Comparison of ENCODE assay signal across 16 cellular contexts in the genomic region with DNA sequence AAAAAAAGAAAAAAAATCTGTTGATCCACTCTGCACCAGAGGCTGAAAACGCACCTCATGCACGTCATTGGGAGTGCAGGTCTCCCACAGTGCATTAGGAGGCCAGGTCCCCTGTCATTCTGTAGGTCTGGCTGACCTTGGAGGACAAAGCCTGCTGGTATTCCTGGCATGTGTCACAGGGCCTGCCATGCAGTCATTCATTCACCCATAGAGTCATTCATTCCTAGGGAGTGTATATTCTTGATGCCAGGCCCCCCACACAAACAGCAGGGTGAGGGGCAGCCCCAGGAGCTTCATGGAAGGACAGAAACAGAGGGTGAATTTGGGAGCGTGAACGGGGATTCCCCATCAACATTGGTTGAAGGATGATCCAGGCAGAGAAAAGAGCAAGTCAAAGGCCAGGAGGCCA. TPM values are rescaled to one million over a fixed set of nuclear protein-coding genes. Genes with fewer than 3 reads are reported as not detected.
DNase-seq lines count a peak whose midpoint lies in the region; ATAC-seq and TF ChIP-seq lines count a peak whose summit lies in the region.
"Had no signal": no experiment of that assay in that cellular context is flagged by ENCODE, and none has a peak within 500 bp of the region (broad histone marks: within the 10 kb centered on the region; RNA-seq: fewer than 3 reads in every experiment).

No MANE protein-coding gene starts in this region.

- H3K27me3 Mint-ChIP-seq in T-helper 2 cell treated with Interferon-gamma antibody and Interleukin-4, amounts not matched to agents 5 μg/mL and 100 μg/mL, for 36 hours (ENCODE audit: low read depth), result peaks cover 13% of the 10 kb centered on the region
- H3K27me3 Mint-ChIP-seq in chondrocyte (ENCODE audit: low read depth) (no peaks in the 10 kb centered on the region), osteocyte (ENCODE audit: unreplicated experiment) (no peaks in the 10 kb centered on the region)

- intact Hi-C loops in sciatic nerve (cut with DNase I), result no loop called here

- H3K9me3 Mint-ChIP-seq in T-helper 2 cell treated with Interferon-gamma antibody and Interleukin-4, amounts not matched to agents 5 μg/mL and 100 μg/mL, for 36 hours, result no peaks in the 10 kb centered on the region
- no peaks in the 10 kb centered on the region for H3K9me3 Mint-ChIP-seq in chondrocyte (ENCODE audit: low read depth)
- H3K9me3 Mint-ChIP-seq in osteocyte (ENCODE audit: unreplicated experiment), result no peaks in the 10 kb centered on the region

- H3K36me3 ChIP-seq in HAP-1 (replicated peaks), result peaks cover 28% of the 10 kb centered on the region

- no peak for TF ChIP-seq CTCF in chondrocyte (IDR thresholded peaks at IDR 0.05)
- TF ChIP-seq CTCF in osteocyte (IDR thresholded peaks at IDR 0.05), result no peak

- H3K4me1 Mint-ChIP-seq in T-helper 2 cell treated with Interferon-gamma antibody and Interleukin-4, amounts not matched to agents 5 μg/mL and 100 μg/mL, for 36 hours (ENCODE audit: low read depth), result peaks cover 4% of the 10 kb centered on the region
- H3K4me1 Mint-ChIP-seq in chondrocyte (ENCODE audit: low read depth) (peaks cover 12% of the 10 kb centered on the region), osteocyte (ENCODE audit: unreplicated experiment) (peaks cover 6% of the 10 kb centered on the region)

- H3K27me3 ChIP-seq in HAP-1 (ENCODE audit: low read depth), result no peaks in the 10 kb centered on the region
- H3K27me3 ChIP-seq: hepatocyte had no signal

- no peaks in the 10 kb centered on the region for H3K36me3 Mint-ChIP-seq in T-helper 2 cell treated with Interferon-gamma antibody and Interleukin-4, amounts not matched to agents 5 μg/mL and 100 μg/mL, for 36 hours (ENCODE audit: low read depth)
- peaks cover 3% of the 10 kb centered on the region for H3K36me3 Mint-ChIP-seq in chondrocyte (ENCODE audit: low read depth)
- no peaks in the 10 kb centered on the region for H3K36me3 Mint-ChIP-seq in osteocyte (ENCODE audit: unreplicated experiment)

- ATAC-seq in sciatic nerve, result no peak
- no peak for ATAC-seq in HG02884 (IDR thresholded peaks at IDR 0.05; ENCODE audit: unreplicated experiment)

- in situ Hi-C loops in HAP-1 (cut with MboI; ENCODE audit: low sequenced_read_pairs), result no loop called here

- H3K4me3 ChIP-seq in HAP-1, result no peak overlapping the region
- H3K4me3 ChIP-seq: A549, hepatocyte, mucosa of descending colon, skin epidermis had no signal

- DNase-seq in T-helper 2 cell treated with Interferon-gamma antibody and Interleukin-4, amounts not matched to agents 5 μg/mL and 100 μg/mL, for 36 hours (ENCODE audit: low spot score), result no peak
- DNase-seq in T-helper 2 cell, result no peak
- DNase-seq in HuH-7 (ENCODE audit: low spot score), result peak; percentile 12
- peak; percentile 28 for DNase-seq in chondrocyte (ENCODE audit: low spot score)
- DNase-seq in sciatic nerve (ENCODE audit: low spot score), result peak; percentile 45
- no peak for DNase-seq in osteocyte (ENCODE audit: extremely low spot score, unreplicated experiment)
- no peak for DNase-seq in HAP-1 (ENCODE audit: low spot score in 2 of 2)
- DNase-seq: effector CD8-positive, alpha-beta T cell had no signal

- H3K9me3 ChIP-seq in HAP-1, result no peaks in the 10 kb centered on the region
- H3K9me3 ChIP-seq: A549, mucosa of descending colon had no signal

- peak overlapping the region; percentile 39 for H3K4me3 Mint-ChIP-seq in T-helper 2 cell treated with Interferon-gamma antibody and Interleukin-4, amounts not matched to agents 5 μg/mL and 100 μg/mL, for 36 hours
- H3K4me3 Mint-ChIP-seq in chondrocyte (ENCODE audit: unreplicated experiment) (no peak overlapping the region), osteocyte (ENCODE audit: unreplicated experiment) (no peak overlapping the region)

- H3K4me1 ChIP-seq in HAP-1, result peaks cover 3% of the 10 kb centered on the region
- H3K4me1 ChIP-seq: parathyroid adenoma had no signal

- H3K27ac Mint-ChIP-seq in T-helper 2 cell treated with Interferon-gamma antibody and Interleukin-4, amounts not matched to agents 5 μg/mL and 100 μg/mL, for 36 hours, result no peak overlapping the region
- H3K27ac Mint-ChIP-seq in chondrocyte (ENCODE audit: unreplicated experiment), result no peak overlapping the region
- H3K27ac Mint-ChIP-seq in osteocyte (ENCODE audit: unreplicated experiment), result no peak overlapping the region

RNA-seq across cellular contexts. Expression of gene GBGT1, which starts 2.2 kb away (rescaled TPM):
- total RNA-seq in chondrocyte (2.1 to 8.1 TPM (median 5.8 TPM) in 3 replicates), sciatic nerve (23.2 TPM), osteocyte (3.1 and 4.1 TPM in 2 replicates)

RNA-seq across cellular contexts. Expression of gene RALGDS, which starts 40.5 kb away (rescaled TPM):
- total RNA-seq in chondrocyte (16.1 to 19.0 TPM (median 17.5 TPM) in 3 replicates), sciatic nerve (59.7 TPM), osteocyte (35.1 and 38.4 TPM in 2 replicates)

RNA-seq across cellular contexts. Expression of gene OBP2B, which starts 47.5 kb away (rescaled TPM):
- not detected in 3 replicates for total RNA-seq in chondrocyte
- not detected for total RNA-seq in sciatic nerve
- total RNA-seq in osteocyte, result not detected in 2 replicates
- total RNA-seq: bronchial epithelial cell, fibroblast of lung, hepatocyte, mucosa of descending colon had no signal

Comparison
In these comparisons a context has a peak if more than half of its experiments do, and no peak if none do; other contexts are left out.
1. DNase-seq: peak in HuH-7 (single experiment), chondrocyte (single experiment) and sciatic nerve (single experiment); none in T-helper 2 cell treated with Interferon-gamma antibody and Interleukin-4, amounts not matched to agents 5 μg/mL and 100 μg/mL, for 36 hours (single experiment), T-helper 2 cell (0 of 5), osteocyte (single experiment) and HAP-1 (0 of 2).